Comparison of ENCODE assay signal across 32 cellular contexts in the genomic region with DNA sequence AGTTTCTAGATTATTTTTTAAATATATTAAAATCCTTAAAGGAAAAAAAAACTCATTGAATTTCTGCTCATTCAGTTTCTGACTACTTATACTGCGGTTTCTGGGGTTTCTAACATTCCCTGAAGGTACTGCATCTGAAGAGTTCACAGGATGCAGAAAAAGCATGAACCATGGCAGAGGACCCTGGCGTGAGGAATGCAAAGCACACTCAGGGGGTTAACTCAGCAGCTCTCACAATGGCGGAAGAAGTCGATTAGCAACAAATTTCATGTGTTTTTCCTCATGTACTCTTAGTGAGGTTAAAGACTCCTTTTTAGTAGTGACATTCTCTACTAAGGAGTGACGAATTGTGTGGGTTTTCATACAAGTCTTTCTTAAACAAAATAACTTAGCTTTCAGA.
DNase-seq lines count a peak whose midpoint lies in the region; ATAC-seq, FAIRE-seq and TF ChIP-seq lines count a peak whose summit lies in the region.
"Had no signal": no experiment of that assay in that cellular context is flagged by ENCODE, and none has a peak within 500 bp of the region (broad histone marks: within the 10 kb centered on the region; RNA-seq: fewer than 3 reads in every experiment).

No MANE protein-coding gene starts in this region.

- TF ChIP-seq POLR2A in HepG2 (IDR thresholded peaks at IDR 0.05; ENCODE audit: insufficient read depth in 1 of 2, low read depth in 2 of 2, low read length in 2 of 2), result no peak

- no peak for TF ChIP-seq RAD21 in HepG2 (CRISPR knock-in tag; IDR thresholded peaks at IDR 0.05)

- H2AFZ ChIP-seq in mesenchymal stem cell (ENCODE audit: low read depth, low read length) (no peak overlapping the region), HepG2 (ENCODE audit: low read length) (no peak overlapping the region)

- intact Hi-C loops in HepG2 (cut with micrococcal nuclease; ENCODE audit: unreplicated experiment), result no loop called here

- no peak overlapping the region for H3K23ac ChIP-seq in mesenchymal stem cell (ENCODE audit: low read length in 2 of 2)

- no peak overlapping the region for H3K27ac Mint-ChIP-seq in type B pancreatic cell
- H3K27ac Mint-ChIP-seq: activated CD4-positive, alpha-beta T cell treated with anti-CD3 and anti-CD28 coated beads for 36 hours; activated CD8-positive, alpha-beta T cell treated with anti-CD3 and anti-CD28 coated beads for 36 hours; activated T-helper 1 cell treated with anti-CD3 and anti-CD28 coated beads, Interleukin-12 subunit alpha, Interleukin-12 subunit beta, Interleukin-2, Interleukin-4 antibody, amounts not matched to agents 30 ng/mL and 10 ng/mL and 1 ng/mL, durations not matched to agents 14 hours and 24 hours and 36 hours; CD8-positive, alpha-beta T cell; dendritic cell treated with granulocyte-macrophage colony-stimulating factor and Interleukin-4, amounts not matched to agents 40 ng/mL and 50 ng/mL, for 4 days; stimulated activated naive CD8-positive, alpha-beta T cell treated with anti-CD3 and anti-CD28 coated beads, Interleukin-15, Interleukin-2, amounts not matched to agents 100 ng/mL and 50 ng/mL, for 24 hours had no signal

- H2BK12ac ChIP-seq in mesenchymal stem cell (ENCODE audit: low read length in 2 of 2), result no peak overlapping the region

- TF ChIP-seq CTCF in type B pancreatic cell (conservative IDR thresholded peaks at IDR 0.05) (peak; percentile 60), HepG2 (CRISPR knock-in tag; IDR thresholded peaks at IDR 0.05) (no peak)

- in situ Hi-C loops in HepG2 (cut with HindIII; ENCODE audit: extremely low pct_ligation_motif_present, low pct_unique_long_range_greater_than_20kb), result no loop called here

- H3K4me1 ChIP-seq in mesenchymal stem cell (ENCODE audit: control insufficient read depth, insufficient read depth, low read depth, low read length) (no peaks in the 10 kb centered on the region), HepG2 (ENCODE audit: insufficient read depth, low read length) (no peaks in the 10 kb centered on the region)
- H3K4me1 ChIP-seq: BE2C, esophagus muscularis mucosa, prostate gland, uterus had no signal

- H3K4me1 Mint-ChIP-seq in type B pancreatic cell (ENCODE audit: unreplicated experiment), result peaks cover 4% of the 10 kb centered on the region
- H3K4me1 Mint-ChIP-seq: activated CD4-positive, alpha-beta T cell treated with anti-CD3 and anti-CD28 coated beads for 36 hours had no signal

- no peak overlapping the region for H3K4ac ChIP-seq in mesenchymal stem cell (ENCODE audit: low read depth in 1 of 2, low read length in 2 of 2)

- no peaks in the 10 kb centered on the region for H4K20me1 ChIP-seq in HepG2 (ENCODE audit: insufficient read depth, low read length)

- CTCF ChIA-PET in HepG2 (lab: Yijun Ruan, JAX; ENCODE audit: low intra/inter-chr PET ratio, low total read pairs), result no interaction called here

- POLR2A ChIA-PET in HepG2 (lab: Yijun Ruan, JAX), result no interaction called here

- H4K8ac ChIP-seq in mesenchymal stem cell (ENCODE audit: low read length), result no peak overlapping the region

- H3K27ac ChIP-seq in mesenchymal stem cell (ENCODE audit: low read length, poor library complexity, severe bottlenecking), result no peak overlapping the region
- H3K27ac ChIP-seq in HepG2 (ENCODE audit: extremely low read length, insufficient read depth, low read length), result no peak overlapping the region
- H3K27ac ChIP-seq: esophagus muscularis mucosa, prostate gland, uterus had no signal

- H3K27me3 ChIP-seq in mesenchymal stem cell (ENCODE audit: control insufficient read depth in 1 of 2, insufficient read depth in 1 of 2, low read length in 2 of 2) (no peaks in the 10 kb centered on the region), HepG2 (ENCODE audit: control insufficient read depth in 1 of 2, insufficient read depth in 2 of 2, low read length in 2 of 2) (no peaks in the 10 kb centered on the region)
- H3K27me3 ChIP-seq: BE2C, esophagus muscularis mucosa, uterus had no signal

- WGBS in mesenchymal stem cell, result 52% methylated on average over 2 of the region's 5 CpGs
- WGBS in HepG2 (ENCODE audit: low lambda C conversion rate), result 21% methylated on average over 5 of the region's 5 CpGs

- no peak overlapping the region for H2AK5ac ChIP-seq in mesenchymal stem cell (ENCODE audit: low read length, severe bottlenecking)

- H3K14ac ChIP-seq in mesenchymal stem cell (ENCODE audit: low read length in 2 of 2), result no peak overlapping the region

- H3K9me3 Mint-ChIP-seq in type B pancreatic cell, result peaks cover 5% of the 10 kb centered on the region
- H3K9me3 Mint-ChIP-seq: activated CD8-positive, alpha-beta T cell treated with anti-CD3 and anti-CD28 coated beads for 36 hours; activated T-helper 1 cell treated with anti-CD3 and anti-CD28 coated beads, Interleukin-12 subunit alpha, Interleukin-12 subunit beta, Interleukin-2, Interleukin-4 antibody, amounts not matched to agents 30 ng/mL and 10 ng/mL and 1 ng/mL, durations not matched to agents 14 hours and 24 hours and 36 hours had no signal

- ATAC-seq in GM19452 (IDR thresholded peaks at IDR 0.05; ENCODE audit: unreplicated experiment) (no peak), HepG2 (no peak)
- ATAC-seq: activated CD4-positive, alpha-beta T cell treated with anti-CD3 and anti-CD28 coated beads for 36 hours; activated CD8-positive, alpha-beta T cell treated with anti-CD3 and anti-CD28 coated beads for 36 hours; CD8-positive, alpha-beta T cell; sciatic nerve had no signal

- H3K9ac ChIP-seq in mesenchymal stem cell (ENCODE audit: low read length) (no peak overlapping the region), HepG2 (ENCODE audit: insufficient read depth, low read depth, low read length) (no peak overlapping the region)

- H3K9me3 ChIP-seq in mesenchymal stem cell (ENCODE audit: control insufficient read depth, low read length), result peaks cover 4% of the 10 kb centered on the region
- peaks cover 85% of the 10 kb centered on the region for H3K9me3 ChIP-seq in HepG2 (ENCODE audit: low read length)
- H3K9me3 ChIP-seq: BE2C, esophagus muscularis mucosa, prostate gland, uterus had no signal

- H3K4me2 ChIP-seq in mesenchymal stem cell (ENCODE audit: low read length, poor library complexity, severe bottlenecking), result no peak overlapping the region
- H3K4me2 ChIP-seq in HepG2 (ENCODE audit: low read depth, low read length), result no peak overlapping the region

- FAIRE-seq in HepG2 (lab: Jason Lieb, UNC), result no peak
- FAIRE-seq: GM18507, GM19239, RCC 7860 had no signal

- no peaks in the 10 kb centered on the region for H3K36me3 ChIP-seq in mesenchymal stem cell (ENCODE audit: control insufficient read depth in 1 of 2, insufficient read depth in 2 of 2, low read depth in 1 of 2, low read length in 2 of 2)
- H3K36me3 ChIP-seq in HepG2 (replicated peaks in 1 of 2; ENCODE audit: control insufficient read depth in 1 of 2, insufficient read depth in 2 of 2, low read length in 2 of 2), result no peaks in the 10 kb centered on the region
- H3K36me3 ChIP-seq: BE2C, esophagus muscularis mucosa, prostate gland, uterus had no signal

- no peak overlapping the region for H3K18ac ChIP-seq in mesenchymal stem cell (ENCODE audit: low read depth in 1 of 2, low read length in 2 of 2)

- DNase-seq in HT1080 (ENCODE audit: low read depth), result peak; percentile 15
- peak; percentile 10 for DNase-seq in RPMI7951 (ENCODE audit: low read depth)
- DNase-seq in mesenchymal stem cell, result peak; percentile 0
- DNase-seq in type B pancreatic cell (ENCODE audit: extremely low spot score, unreplicated experiment), result no peak
- no peak for DNase-seq in HepG2 (ENCODE audit: low spot score)
- no peak for DNase-seq in effector CD4-positive, alpha-beta T cell
- DNase-seq: activated CD4-positive, alpha-beta T cell treated with anti-CD3 and anti-CD28 coated beads for 36 hours; activated CD8-positive, alpha-beta memory T cell treated with anti-CD3 and anti-CD28 coated beads, Interleukin-2, amount 50 U/mL, for 48 hours; activated CD8-positive, alpha-beta T cell treated with anti-CD3 and anti-CD28 coated beads for 36 hours; activated naive CD4-positive, alpha-beta T cell treated with Interleukin-2 at 50 U/mL for 16 hours; BE2C; CD8-positive, alpha-beta T cell; central memory CD4-positive, alpha-beta T cell; DMS 273 treated with DMSO at 0.1 percent for 48 hours; foreskin fibroblast; HCEC 1CT; NCI-H1105; NCI-H1930; NCI-H774; SIG-M5; stimulated activated CD8-positive, alpha-beta memory T cell treated with anti-CD3 and anti-CD28 coated beads, Interleukin-4, amount 100 ng/mL, for 48 hours; uterus had no signal

- no peak overlapping the region for H2BK120ac ChIP-seq in mesenchymal stem cell (ENCODE audit: low read depth, low read length)

- no peak overlapping the region for H3K4me3 ChIP-seq in mesenchymal stem cell (ENCODE audit: insufficient read depth in 1 of 2, low read depth in 1 of 2, low read length in 2 of 2)
- no peak overlapping the region for H3K4me3 ChIP-seq in HepG2 (replicated peaks in 1 of 3; ENCODE audit: insufficient read depth in 1 of 3, low read depth in 2 of 3, low read length in 3 of 3)
- H3K4me3 ChIP-seq: esophagus muscularis mucosa, prostate gland, uterus had no signal

- TF ChIP-seq EP300 in HepG2 (IDR thresholded peaks at IDR 0.05; ENCODE audit: low read depth in 2 of 2, low read length in 2 of 2) (no peak), HepG2 (CRISPR knock-in tag; IDR thresholded peaks at IDR 0.05; ENCODE audit: borderline replicate concordance) (no peak)

- no peak overlapping the region for H2BK5ac ChIP-seq in mesenchymal stem cell (ENCODE audit: low read depth, low read length, poor library complexity, severe bottlenecking)

- no peak overlapping the region for H4K91ac ChIP-seq in mesenchymal stem cell (ENCODE audit: low read length)

- BruUV-seq in HepG2 (replicated peaks; lab: Mats Ljungman, UMichigan), result no TSS peak

- H3K36me3 Mint-ChIP-seq in type B pancreatic cell, result no peaks in the 10 kb centered on the region
- H3K36me3 Mint-ChIP-seq: CD8-positive, alpha-beta T cell had no signal

- H3K79me2 ChIP-seq in HepG2 (ENCODE audit: insufficient read depth, low read length), result no peaks in the 10 kb centered on the region

- H2BK15ac ChIP-seq in mesenchymal stem cell (ENCODE audit: low read depth, poor library complexity, severe bottlenecking), result no peak overlapping the region

- no peak overlapping the region for H3K4me3 Mint-ChIP-seq in type B pancreatic cell
- H3K4me3 Mint-ChIP-seq: activated CD4-positive, alpha-beta T cell treated with anti-CD3 and anti-CD28 coated beads for 36 hours; activated CD8-positive, alpha-beta T cell treated with anti-CD3 and anti-CD28 coated beads for 36 hours; activated T-helper 1 cell treated with anti-CD3 and anti-CD28 coated beads, Interleukin-12 subunit alpha, Interleukin-12 subunit beta, Interleukin-2, Interleukin-4 antibody, amounts not matched to agents 30 ng/mL and 10 ng/mL and 1 ng/mL, durations not matched to agents 14 hours and 24 hours and 36 hours; CD8-positive, alpha-beta T cell; dendritic cell treated with granulocyte-macrophage colony-stimulating factor and Interleukin-4, amounts not matched to agents 40 ng/mL and 50 ng/mL, for 4 days; stimulated activated naive CD8-positive, alpha-beta T cell treated with anti-CD3 and anti-CD28 coated beads, Interleukin-15, Interleukin-2, amounts not matched to agents 100 ng/mL and 50 ng/mL, for 24 hours had no signal

- no peaks in the 10 kb centered on the region for H3K79me1 ChIP-seq in mesenchymal stem cell (replicated peaks; ENCODE audit: low read length, poor library complexity, severe bottlenecking)

- no peaks in the 10 kb centered on the region for H3K27me3 Mint-ChIP-seq in type B pancreatic cell
- H3K27me3 Mint-ChIP-seq: activated CD4-positive, alpha-beta T cell treated with anti-CD3 and anti-CD28 coated beads for 36 hours; activated CD8-positive, alpha-beta T cell treated with anti-CD3 and anti-CD28 coated beads for 36 hours; dendritic cell treated with granulocyte-macrophage colony-stimulating factor and Interleukin-4, amounts not matched to agents 40 ng/mL and 50 ng/mL, for 4 days; stimulated activated naive CD8-positive, alpha-beta T cell treated with anti-CD3 and anti-CD28 coated beads, Interleukin-15, Interleukin-2, amounts not matched to agents 100 ng/mL and 50 ng/mL, for 24 hours had no signal

Comparison
In these comparisons a context has a peak if more than half of its experiments do, and no peak if none do; other contexts are left out.
1. DNase-seq: peak in HT1080 (single experiment), RPMI7951 (single experiment) and mesenchymal stem cell (single experiment); none in type B pancreatic cell (single experiment), HepG2 (single experiment) and effector CD4-positive, alpha-beta T cell (single experiment).